In the genomic region with DNA sequence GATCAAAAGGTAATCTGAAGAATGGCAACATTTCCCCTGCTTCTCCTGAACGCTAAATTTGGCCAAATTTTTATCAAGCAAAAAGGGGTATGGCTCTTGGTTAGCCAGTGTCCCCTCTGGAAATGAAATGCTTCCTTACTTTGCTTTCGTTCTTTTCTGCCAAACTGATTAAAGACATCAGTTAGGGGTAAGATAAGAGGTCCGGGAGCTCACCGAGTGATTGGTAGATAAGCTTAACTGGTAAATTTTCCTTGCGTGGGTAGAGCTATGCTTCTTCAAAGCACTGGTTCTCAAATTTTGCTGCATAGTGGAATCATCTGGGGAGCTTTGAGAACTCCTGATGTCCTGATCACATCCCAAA, we compare ENCODE assay signal across 8 cellular contexts.
DNase-seq lines count a peak whose midpoint lies in the region; ATAC-seq and TF ChIP-seq lines count a peak whose summit lies in the region.

No MANE protein-coding gene starts in this region.

- H3K4me1 ChIP-seq in HCT116 (ENCODE audit: control insufficient read depth in 1 of 2, insufficient read depth in 2 of 2, low read length in 2 of 2): peaks cover 15 to 57% of the 10 kb centered on the region in 2 experiments

- ATAC-seq in HCT116: peak; percentile 3; the same call in 1 of the 2 replicates
- ATAC-seq in HG02870 (IDR thresholded peaks at IDR 0.05; ENCODE audit: unreplicated experiment): no peak
- ATAC-seq in GM18861 (IDR thresholded peaks at IDR 0.05; ENCODE audit: unreplicated experiment): no peak
- no peak for ATAC-seq in HG03135 (IDR thresholded peaks at IDR 0.05; ENCODE audit: unreplicated experiment)
- no peak for ATAC-seq in GM19351 (IDR thresholded peaks at IDR 0.05; ENCODE audit: unreplicated experiment)

- DNase-seq in HCT116 (ENCODE audit: low read depth, low spot score) (no peak), glutamatergic neuron (no peak)

- RAD21 ChIA-PET in HCT116 (lab: Charles Lee; ENCODE audit: low non-redundant PET in 1 of 2, low total read pairs in 2 of 2, uncharacterized antibody in 2 of 2, unreplicated experiment in 2 of 2): no interaction called here

- peak overlapping the region; percentile 67 to 69 for H3K4me3 ChIP-seq in HCT116 (replicated peaks in 1 of 2; ENCODE audit: low read depth in 1 of 2, low read length in 2 of 2)
- H3K4me3 ChIP-seq in skin epidermis: peak overlapping the region; percentile 48 to 63 (median 57)

- H3K4me3 Mint-ChIP-seq in glutamatergic neuron (ENCODE audit: unreplicated experiment): peak overlapping the region; percentile 97

- intact Hi-C loops in HCT116 (cut with micrococcal nuclease): loop anchor here (5.0 kb wide), 1 partner anchor 51 kb away; no protein-coding TSS in a partner anchor

- H3K9me3 Mint-ChIP-seq in glutamatergic neuron (ENCODE audit: unreplicated experiment): peaks cover 16% of the 10 kb centered on the region

- TF ChIP-seq CTCF in HCT116 (IDR thresholded peaks at IDR 0.05 in 2 of 3, conservative IDR thresholded peaks at IDR 0.05 in 1 of 3; ENCODE audit: borderline replicate concordance in 1 of 3, insufficient read depth in 1 of 3, low read depth in 2 of 3, low read length in 2 of 3) (no peak), VCaP (conservative IDR thresholded peaks at IDR 0.05) (no peak), glutamatergic neuron (IDR thresholded peaks at IDR 0.05; ENCODE audit: partially characterized antibody, unreplicated experiment) (no peak)

- no peaks in the 10 kb centered on the region for H3K36me3 ChIP-seq in HCT116 (ENCODE audit: control insufficient read depth in 1 of 2, insufficient read depth in 2 of 2, low read length in 2 of 2)

- peak overlapping the region; percentile 95 for H3K27ac Mint-ChIP-seq in glutamatergic neuron (ENCODE audit: unreplicated experiment)

- H3K27me3 Mint-ChIP-seq in glutamatergic neuron (ENCODE audit: unreplicated experiment): peaks cover 12% of the 10 kb centered on the region

- TF ChIP-seq POLR2A in HCT116 (IDR thresholded peaks at IDR 0.05; ENCODE audit: borderline replicate concordance, extremely low read depth, insufficient read depth, insufficient read length): no peak

- no peaks in the 10 kb centered on the region for H3K9me3 ChIP-seq in HCT116 (ENCODE audit: control insufficient read depth in 1 of 2, insufficient read depth in 1 of 2, low read depth in 1 of 2, low read length in 2 of 2)

- no peaks in the 10 kb centered on the region for H4K20me1 ChIP-seq in HCT116 (ENCODE audit: insufficient read depth)

- no peaks in the 10 kb centered on the region for H3K9me2 ChIP-seq in HCT116 (ENCODE audit: insufficient read depth)

- peaks cover 13% of the 10 kb centered on the region for H3K4me1 Mint-ChIP-seq in glutamatergic neuron (ENCODE audit: low read depth, unreplicated experiment)

- no peaks in the 10 kb centered on the region for H3K79me2 ChIP-seq in HCT116 (ENCODE audit: insufficient read depth, low read length)

- H3K4me2 ChIP-seq in HCT116 (ENCODE audit: low read length): peak overlapping the region; percentile 98

- H3K36me3 Mint-ChIP-seq in glutamatergic neuron (ENCODE audit: unreplicated experiment): no peaks in the 10 kb centered on the region

- peak overlapping the region; percentile 73 for H2AFZ ChIP-seq in HCT116 (ENCODE audit: low read depth, low read length, poor library complexity, severe bottlenecking)

- H3K27ac ChIP-seq in HCT116 (ENCODE audit: low read depth, low read length) (no peak overlapping the region), VCaP (peak overlapping the region; percentile 68), skin epidermis (peak overlapping the region in 18 of 21 experiments; percentile 6 to 82 (median 56))

- peak overlapping the region; percentile 25; the same call in 1 of the 2 replicates for H3K9ac ChIP-seq in HCT116 (ENCODE audit: low read length)

- POLR2A ChIA-PET in HCT116 (lab: Charles Lee): interaction anchor here (0.8 to 1.0 kb wide), 2 partner anchors 49 to 165 kb away, joined by 3 read pairs; no protein-coding TSS in a partner anchor

- H3K27me3 ChIP-seq in HCT116 (ENCODE audit: insufficient read depth, low read length): no peaks in the 10 kb centered on the region

- no peak for TF ChIP-seq RAD21 in HCT116 (IDR thresholded peaks at IDR 0.05; ENCODE audit: low read depth)

- CTCF ChIA-PET in HCT116 (lab: Charles Lee): interaction anchor here (1.0 to 1.4 kb wide), 4 partner anchors 14 to 112 kb away, joined by 3 to 4 read pairs (median 4); no protein-coding TSS in a partner anchor

- BruUV-seq in HCT116 (replicated peaks; lab: Mats Ljungman, UMichigan): no TSS peak

TF ChIP-seq in HCT116, 20 proteins besides CTCF, POLR2A, EP300 and RAD21:
- TF ChIP-seq EGR1 (IDR thresholded peaks at IDR 0.05; ENCODE audit: low read depth) (no peak), POLR2AphosphoS5 (IDR thresholded peaks at IDR 0.05; ENCODE audit: low read depth, low read length) (no peak), EZH2 (IDR thresholded peaks at IDR 0.05) (no peak), FOSL1 (IDR thresholded peaks at IDR 0.05; ENCODE audit: low read depth) (no peak), SRF (IDR thresholded peaks at IDR 0.05; ENCODE audit: low read depth) (no peak), SIN3A (IDR thresholded peaks at IDR 0.05; ENCODE audit: low read depth) (no peak), SP1 (IDR thresholded peaks at IDR 0.05; ENCODE audit: low read depth) (no peak), JUND (IDR thresholded peaks at IDR 0.05) (no peak), CEBPB (IDR thresholded peaks at IDR 0.05; ENCODE audit: low read depth) (no peak), ZNF274 (IDR thresholded peaks at IDR 0.05; ENCODE audit: low read depth, low read length) (no peak), TCF7L2 (IDR thresholded peaks at IDR 0.05; ENCODE audit: borderline replicate concordance, extremely low read depth, insufficient read depth, insufficient read length) (no peak), YY1 (IDR thresholded peaks at IDR 0.05; ENCODE audit: extremely low read depth, insufficient replicate concordance, low read depth, low read length) (no peak), EZH2phosphoT487 (IDR thresholded peaks at IDR 0.05; ENCODE audit: borderline replicate concordance) (no peak), ZFX (IDR thresholded peaks at IDR 0.05) (no peak)
- TF ChIP-seq, protein P1, sequence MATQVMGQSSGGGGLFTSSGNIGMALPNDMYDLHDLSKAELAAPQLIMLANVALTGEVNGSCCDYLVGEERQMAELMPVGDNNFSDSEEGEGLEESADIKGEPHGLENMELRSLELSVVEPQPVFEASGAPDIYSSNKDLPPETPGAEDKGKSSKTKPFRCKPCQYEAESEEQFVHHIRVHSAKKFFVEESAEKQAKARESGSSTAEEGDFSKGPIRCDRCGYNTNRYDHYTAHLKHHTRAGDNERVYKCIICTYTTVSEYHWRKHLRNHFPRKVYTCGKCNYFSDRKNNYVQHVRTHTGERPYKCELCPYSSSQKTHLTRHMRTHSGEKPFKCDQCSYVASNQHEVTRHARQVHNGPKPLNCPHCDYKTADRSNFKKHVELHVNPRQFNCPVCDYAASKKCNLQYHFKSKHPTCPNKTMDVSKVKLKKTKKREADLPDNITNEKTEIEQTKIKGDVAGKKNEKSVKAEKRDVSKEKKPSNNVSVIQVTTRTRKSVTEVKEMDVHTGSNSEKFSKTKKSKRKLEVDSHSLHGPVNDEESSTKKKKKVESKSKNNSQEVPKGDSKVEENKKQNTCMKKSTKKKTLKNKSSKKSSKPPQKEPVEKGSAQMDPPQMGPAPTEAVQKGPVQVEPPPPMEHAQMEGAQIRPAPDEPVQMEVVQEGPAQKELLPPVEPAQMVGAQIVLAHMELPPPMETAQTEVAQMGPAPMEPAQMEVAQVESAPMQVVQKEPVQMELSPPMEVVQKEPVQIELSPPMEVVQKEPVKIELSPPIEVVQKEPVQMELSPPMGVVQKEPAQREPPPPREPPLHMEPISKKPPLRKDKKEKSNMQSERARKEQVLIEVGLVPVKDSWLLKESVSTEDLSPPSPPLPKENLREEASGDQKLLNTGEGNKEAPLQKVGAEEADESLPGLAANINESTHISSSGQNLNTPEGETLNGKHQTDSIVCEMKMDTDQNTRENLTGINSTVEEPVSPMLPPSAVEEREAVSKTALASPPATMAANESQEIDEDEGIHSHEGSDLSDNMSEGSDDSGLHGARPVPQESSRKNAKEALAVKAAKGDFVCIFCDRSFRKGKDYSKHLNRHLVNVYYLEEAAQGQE (IDR thresholded peaks at IDR 0.05; ENCODE audit: low read depth): no peak
- TF ChIP-seq, protein P2, sequence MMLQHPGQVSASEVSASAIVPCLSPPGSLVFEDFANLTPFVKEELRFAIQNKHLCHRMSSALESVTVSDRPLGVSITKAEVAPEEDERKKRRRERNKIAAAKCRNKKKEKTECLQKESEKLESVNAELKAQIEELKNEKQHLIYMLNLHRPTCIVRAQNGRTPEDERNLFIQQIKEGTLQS (IDR thresholded peaks at IDR 0.05): no peak
- TF ChIP-seq, protein P3, sequence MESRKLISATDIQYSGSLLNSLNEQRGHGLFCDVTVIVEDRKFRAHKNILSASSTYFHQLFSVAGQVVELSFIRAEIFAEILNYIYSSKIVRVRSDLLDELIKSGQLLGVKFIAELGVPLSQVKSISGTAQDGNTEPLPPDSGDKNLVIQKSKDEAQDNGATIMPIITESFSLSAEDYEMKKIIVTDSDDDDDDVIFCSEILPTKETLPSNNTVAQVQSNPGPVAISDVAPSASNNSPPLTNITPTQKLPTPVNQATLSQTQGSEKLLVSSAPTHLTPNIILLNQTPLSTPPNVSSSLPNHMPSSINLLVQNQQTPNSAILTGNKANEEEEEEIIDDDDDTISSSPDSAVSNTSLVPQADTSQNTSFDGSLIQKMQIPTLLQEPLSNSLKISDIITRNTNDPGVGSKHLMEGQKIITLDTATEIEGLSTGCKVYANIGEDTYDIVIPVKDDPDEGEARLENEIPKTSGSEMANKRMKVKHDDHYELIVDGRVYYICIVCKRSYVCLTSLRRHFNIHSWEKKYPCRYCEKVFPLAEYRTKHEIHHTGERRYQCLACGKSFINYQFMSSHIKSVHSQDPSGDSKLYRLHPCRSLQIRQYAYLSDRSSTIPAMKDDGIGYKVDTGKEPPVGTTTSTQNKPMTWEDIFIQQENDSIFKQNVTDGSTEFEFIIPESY (IDR thresholded peaks at IDR 0.05; ENCODE audit: extremely low read depth, insufficient replicate concordance, low read length): no peak
- TF ChIP-seq, protein P4, sequence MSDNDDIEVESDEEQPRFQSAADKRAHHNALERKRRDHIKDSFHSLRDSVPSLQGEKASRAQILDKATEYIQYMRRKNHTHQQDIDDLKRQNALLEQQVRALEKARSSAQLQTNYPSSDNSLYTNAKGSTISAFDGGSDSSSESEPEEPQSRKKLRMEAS (IDR thresholded peaks at IDR 0.05): no peak
